ENCODE assay signal across 10 cellular contexts in the genomic region with DNA sequence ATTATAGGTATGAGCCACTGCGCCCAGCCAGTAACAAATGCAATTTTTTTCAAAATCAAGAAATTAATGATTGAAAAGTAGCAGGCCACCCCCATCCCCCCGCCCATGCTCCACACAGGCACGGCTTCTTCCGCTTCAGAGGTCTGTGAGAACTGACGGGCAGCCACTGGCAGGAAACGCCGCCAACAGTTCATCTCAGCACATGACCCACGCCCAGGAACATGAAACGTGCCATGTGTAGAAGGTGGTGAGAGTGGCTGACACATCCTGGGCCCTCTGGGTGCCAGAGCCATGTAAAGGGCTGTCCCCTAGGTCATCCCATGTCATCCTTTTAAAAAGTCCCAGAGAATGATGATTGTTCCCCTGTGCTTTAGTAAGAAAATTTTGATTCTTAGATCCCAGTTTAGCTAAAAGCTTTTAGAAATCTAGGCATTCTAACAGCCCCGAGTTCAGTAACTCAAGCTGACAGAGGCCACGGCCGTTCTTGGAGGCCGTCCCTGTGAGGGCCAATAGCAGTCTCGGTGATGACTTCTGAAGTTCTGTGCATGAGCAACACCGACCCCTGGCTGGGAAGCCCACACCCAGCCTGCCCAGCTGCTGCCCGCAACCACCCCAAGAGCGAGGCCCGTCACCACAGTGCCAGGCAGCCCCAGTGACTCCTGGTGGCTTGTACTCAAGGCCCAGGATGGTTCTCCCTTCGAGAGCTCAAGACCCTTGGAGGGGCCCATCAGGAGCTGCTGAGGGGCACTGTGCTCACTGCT. TPM values are rescaled to one million over a fixed set of nuclear protein-coding genes. Genes with fewer than 3 reads are reported as not detected.
DNase-seq lines count a peak whose midpoint lies in the region; ATAC-seq and TF ChIP-seq lines count a peak whose summit lies in the region.
"Had no signal": no experiment of that assay in that cellular context is flagged by ENCODE, and none has a peak within 500 bp of the region (broad histone marks: within the 10 kb centered on the region; RNA-seq: fewer than 3 reads in every experiment).

No MANE protein-coding gene starts in this region.

- WGBS in suprapubic skin, result 89% methylated on average over 15 of the region's 19 CpGs

- no peaks in the 10 kb centered on the region for H3K9me3 ChIP-seq in CD4-positive, alpha-beta T cell (ENCODE audit: control insufficient read depth, low read length)
- H3K9me3 ChIP-seq in HAP-1, result no peaks in the 10 kb centered on the region
- H3K9me3 ChIP-seq in suprapubic skin, result no peaks in the 10 kb centered on the region

- H3K9me3 Mint-ChIP-seq in CD4-positive, alpha-beta T cell, result no peaks in the 10 kb centered on the region
- no peaks in the 10 kb centered on the region for H3K9me3 Mint-ChIP-seq in activated naive CD4-positive, alpha-beta T cell treated with anti-CD3 and anti-CD28 coated beads for 36 hours
- H3K9me3 Mint-ChIP-seq: endodermal cell had no signal

- CTCF ChIA-PET in CD4-positive, alpha-beta T cell (lab: Charles Lee), result no interaction called here
- CTCF ChIA-PET in activated naive CD4-positive, alpha-beta T cell treated with anti-CD3 and anti-CD28 coated beads for 36 hours (lab: Charles Lee), result interaction anchor here (0.6 to 1.1 kb wide), 4 partner anchors 42 to 137 kb away, joined by 4 to 6 read pairs (median 5); no protein-coding TSS in a partner anchor

- H3K36me3 ChIP-seq in HAP-1 (replicated peaks), result peaks cover 41% of the 10 kb centered on the region
- peaks cover 75% of the 10 kb centered on the region for H3K36me3 ChIP-seq in suprapubic skin

- H3K4me1 ChIP-seq in HAP-1 (no peaks in the 10 kb centered on the region), suprapubic skin (no peaks in the 10 kb centered on the region)

- H3K36me3 Mint-ChIP-seq in CD4-positive, alpha-beta T cell (ENCODE audit: low read depth), result peaks cover 57% of the 10 kb centered on the region
- peaks cover 30% of the 10 kb centered on the region for H3K36me3 Mint-ChIP-seq in activated naive CD4-positive, alpha-beta T cell treated with anti-CD3 and anti-CD28 coated beads for 36 hours (ENCODE audit: low read depth)

- H3K4me3 ChIP-seq in HAP-1 (no peak overlapping the region), suprapubic skin (no peak overlapping the region)

- no peak for TF ChIP-seq POLR2A in suprapubic skin (IDR thresholded peaks at IDR 0.05)

- peak overlapping the region; percentile 83 for H3K27ac Mint-ChIP-seq in CD4-positive, alpha-beta T cell
- peak overlapping the region; percentile 83 for H3K27ac Mint-ChIP-seq in activated naive CD4-positive, alpha-beta T cell treated with anti-CD3 and anti-CD28 coated beads for 36 hours
- H3K27ac Mint-ChIP-seq: endodermal cell had no signal

- in situ Hi-C loops in HAP-1 (cut with MboI; ENCODE audit: low sequenced_read_pairs), result no loop called here

- H3K27me3 ChIP-seq in CD4-positive, alpha-beta T cell (ENCODE audit: control insufficient read depth, insufficient read depth, low read length), result no peaks in the 10 kb centered on the region
- H3K27me3 ChIP-seq in HAP-1 (ENCODE audit: low read depth) (no peaks in the 10 kb centered on the region), suprapubic skin (no peaks in the 10 kb centered on the region)

- no peak for TF ChIP-seq EP300 in suprapubic skin (IDR thresholded peaks at IDR 0.05)

- H3K27me3 Mint-ChIP-seq in CD4-positive, alpha-beta T cell, result no peaks in the 10 kb centered on the region
- no peaks in the 10 kb centered on the region for H3K27me3 Mint-ChIP-seq in activated naive CD4-positive, alpha-beta T cell treated with anti-CD3 and anti-CD28 coated beads for 36 hours (ENCODE audit: low read depth)

- intact Hi-C loops in CD4-positive, alpha-beta T cell (cut with DNase I, micrococcal nuclease), result no loop called here
- intact Hi-C loops in activated naive CD4-positive, alpha-beta T cell treated with anti-CD3 and anti-CD28 coated beads for 36 hours (cut with micrococcal nuclease), result loop anchor here (5.0 kb wide), 1 partner anchor 54 kb away; the partner anchor contains the start of gene KLHDC4

- peak overlapping the region; percentile 59 for H3K4me3 Mint-ChIP-seq in CD4-positive, alpha-beta T cell
- no peak overlapping the region for H3K4me3 Mint-ChIP-seq in activated naive CD4-positive, alpha-beta T cell treated with anti-CD3 and anti-CD28 coated beads for 36 hours
- H3K4me3 Mint-ChIP-seq: endodermal cell had no signal

- peak; percentile 43 to 68 (median 58) for DNase-seq in CD4-positive, alpha-beta T cell
- DNase-seq in activated CD4-positive, alpha-beta T cell treated with anti-CD3 and anti-CD28 coated beads for 1 hour, result peak; percentile 36
- peak; percentile 87 for DNase-seq in activated naive CD4-positive, alpha-beta T cell treated with anti-CD3 and anti-CD28 coated beads for 36 hours
- peak; percentile 70 for DNase-seq in stimulated activated CD4-positive, alpha-beta T cell treated with anti-CD3 and anti-CD28 coated beads, Interleukin-1b, Interleukin-23, amount 100 ng/mL, for 48 hours
- DNase-seq in mesenteric fat pad (ENCODE audit: low spot score), result no peak
- no peak for DNase-seq in HAP-1 (ENCODE audit: low spot score in 2 of 2)
- no peak for DNase-seq in suprapubic skin (ENCODE audit: low spot score in 2 of 2)
- DNase-seq: endodermal cell, MV-4-11 had no signal

- peak; percentile 97 for ATAC-seq in CD4-positive, alpha-beta T cell (ENCODE audit: poor library complexity)
- ATAC-seq in HG03280 (IDR thresholded peaks at IDR 0.05; ENCODE audit: unreplicated experiment), result no peak

- POLR2A ChIA-PET in CD4-positive, alpha-beta T cell (lab: Charles Lee), result interaction anchor here (1.1 to 2.1 kb wide), 2 partner anchors 12 to 52 kb away, joined by 6 to 11 read pairs; partner anchors contain the start of gene KLHDC4

- H3K27ac ChIP-seq in CD4-positive, alpha-beta T cell (ENCODE audit: low read depth, low read length), result peak overlapping the region; percentile 56
- H3K27ac ChIP-seq in suprapubic skin, result no peak overlapping the region

- no peak for TF ChIP-seq CTCF in CD4-positive, alpha-beta T cell (IDR thresholded peaks at IDR 0.05)
- no peak for TF ChIP-seq CTCF in suprapubic skin (IDR thresholded peaks at IDR 0.05)

- peaks cover 38% of the 10 kb centered on the region for H3K4me1 Mint-ChIP-seq in CD4-positive, alpha-beta T cell (ENCODE audit: low read depth)
- H3K4me1 Mint-ChIP-seq in activated naive CD4-positive, alpha-beta T cell treated with anti-CD3 and anti-CD28 coated beads for 36 hours (ENCODE audit: low read depth), result peaks cover 30% of the 10 kb centered on the region
- H3K4me1 Mint-ChIP-seq: endodermal cell had no signal

RNA-seq across cellular contexts. Expression of gene KLHDC4, which starts 52.1 kb away (rescaled TPM):
- total RNA-seq in CD4-positive, alpha-beta T cell, result 10 to 100 TPM; 41.4 to 43.0 TPM
- total RNA-seq in activated naive CD4-positive, alpha-beta T cell treated with anti-CD3 and anti-CD28 coated beads for 36 hours, result 10 to 100 TPM; 56.2 to 62.4 TPM
- 39.9 TPM for total RNA-seq in mesenteric fat pad
- total RNA-seq in suprapubic skin, result 100 to 1,000 TPM in 1 of 4 donors, 10 to 100 TPM in 3; 26.6 to 104 (median 30.1) TPM

Comparison
In these comparisons a context has a peak if more than half of its experiments do, and no peak if none do; other contexts are left out.
1. DNase-seq: peak in CD4-positive, alpha-beta T cell (10 of 10), activated CD4-positive, alpha-beta T cell treated with anti-CD3 and anti-CD28 coated beads for 1 hour (single experiment), activated naive CD4-positive, alpha-beta T cell treated with anti-CD3 and anti-CD28 coated beads for 36 hours (single experiment) and stimulated activated CD4-positive, alpha-beta T cell treated with anti-CD3 and anti-CD28 coated beads, Interleukin-1b, Interleukin-23, amount 100 ng/mL, for 48 hours (single experiment); none in mesenteric fat pad (single experiment), HAP-1 (0 of 2) and suprapubic skin (0 of 2).